In the genomic region with DNA sequence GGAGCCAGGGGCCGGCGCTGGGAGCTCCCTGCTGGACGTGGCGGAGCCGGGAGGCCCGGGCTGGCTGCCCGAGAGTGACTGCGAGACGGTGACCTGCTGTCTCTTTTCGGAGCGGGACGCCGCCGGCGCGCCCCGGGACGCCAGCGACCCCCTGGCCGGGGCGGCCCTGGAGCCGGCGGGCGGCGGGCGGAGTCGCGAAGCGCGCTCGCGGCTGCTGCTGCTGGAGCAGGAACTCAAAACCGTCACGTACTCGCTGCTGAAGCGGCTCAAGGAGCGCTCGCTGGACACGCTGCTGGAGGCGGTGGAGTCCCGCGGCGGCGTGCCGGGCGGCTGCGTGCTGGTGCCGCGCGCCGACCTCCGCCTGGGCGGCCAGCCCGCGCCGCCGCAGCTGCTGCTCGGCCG, we compare ENCODE assay signal across 8 cellular contexts. TPM values are rescaled to one million over a fixed set of nuclear protein-coding genes. Genes with fewer than 3 reads are reported as not detected.
DNase-seq lines count a peak whose midpoint lies in the region; ATAC-seq lines count a peak whose summit lies in the region.

No MANE protein-coding gene starts in this region.

- peak; percentile 56 for DNase-seq in EL
- DNase-seq in M059J (ENCODE audit: low read depth) = peak; percentile 38
- peak; percentile 10 for DNase-seq in central memory CD4-positive, alpha-beta T cell
- peak; percentile 48 to 67 for DNase-seq in lung microvascular endothelial cell (ENCODE audit: low read depth in 2 of 2)
- DNase-seq in cerebellar cortex (ENCODE audit: low spot score) = no peak
- no peak for DNase-seq in GM19238 (ENCODE audit: insufficient read length, low spot score)

- ATAC-seq in GM21447 (IDR thresholded peaks at IDR 0.05; ENCODE audit: unreplicated experiment) (no peak), GM21367 (IDR thresholded peaks at IDR 0.05; ENCODE audit: unreplicated experiment) (no peak)

RNA-seq across cellular contexts. Expression of gene SMAD6, which starts 1.5 kb away (rescaled TPM):
- total RNA-seq in M059J (2014; rRNA removed; shearing (Covaris generic)) = 8.0 and 12.7 TPM in 2 replicates
- 3.8 and 5.2 TPM in 2 replicates for total RNA-seq in lung microvascular endothelial cell

Comparison
In these comparisons a context has a peak if more than half of its experiments do, and no peak if none do; other contexts are left out.
1. DNase-seq: peak in EL (single experiment), M059J (single experiment), central memory CD4-positive, alpha-beta T cell (single experiment) and lung microvascular endothelial cell (2 of 2); none in cerebellar cortex (single experiment) and GM19238 (single experiment).